In the genomic region with DNA sequence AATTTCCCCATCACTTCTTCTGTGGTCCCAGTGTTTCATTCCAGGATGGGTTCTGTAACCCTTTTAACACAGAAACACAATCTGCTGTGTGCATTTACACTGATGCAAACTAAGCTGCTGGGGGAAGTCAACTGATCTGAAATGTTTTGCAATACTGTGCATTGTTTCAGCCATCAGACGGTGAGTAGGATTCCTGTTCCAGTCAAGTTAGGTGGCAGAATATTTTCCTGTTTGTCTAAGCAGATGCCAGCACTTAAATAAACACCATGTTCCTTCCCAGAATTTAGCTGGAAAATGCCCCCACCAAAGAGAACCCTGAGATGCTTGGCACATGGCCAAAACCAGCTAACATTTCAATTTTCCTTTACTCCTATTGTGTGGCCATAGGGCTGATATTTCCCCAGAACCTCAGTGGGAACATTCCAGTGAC, we compare ENCODE assay signal across 20 cellular contexts. TPM values are rescaled to one million over a fixed set of nuclear protein-coding genes. Genes with fewer than 3 reads are reported as not detected.
DNase-seq lines count a peak whose midpoint lies in the region; ATAC-seq, FAIRE-seq and TF ChIP-seq lines count a peak whose summit lies in the region.
"Had no signal": no experiment of that assay in that cellular context is flagged by ENCODE, and none has a peak within 500 bp of the region (broad histone marks: within the 10 kb centered on the region; RNA-seq: fewer than 3 reads in every experiment).

No MANE protein-coding gene starts in this region.

- 16 to 21% methylated on average over 1 of the region's 1 CpG for WGBS in GM23248 (ENCODE audit: low coverage in 1 of 2, low lambda C conversion rate in 2 of 2, missing lambda C conversion rate in 2 of 2), 2 experiments
- 0% methylated on average over 1 of the region's 1 CpG for WGBS in K562 (ENCODE audit: insufficient coverage, low coverage, missing lambda C conversion rate)
- WGBS in heart left ventricle, 4 donors = 55 to 90% (median 76%) methylated on average over 1 of the region's 1 CpG

- H3K36me3 ChIP-seq in GM23248 (ENCODE audit: low read depth) (no peaks in the 10 kb centered on the region), K562 (ENCODE audit: control insufficient read depth, insufficient read depth, low read length) (no peaks in the 10 kb centered on the region), HAP-1 (replicated peaks) (no peaks in the 10 kb centered on the region), heart left ventricle (no peaks in the 10 kb centered on the region)
- H3K36me3 ChIP-seq: BLaER1 treated with 17β-estradiol and CSF1 and Interleukin-3, amounts not matched to agents 10 nM and 100 nM; esophagus squamous epithelium; sigmoid colon had no signal

- H3K4me2 ChIP-seq in GM23248 (ENCODE audit: unreplicated experiment) = no peak overlapping the region
- no peak overlapping the region for H3K4me2 ChIP-seq in K562 (ENCODE audit: insufficient read depth, low read length)
- H3K4me2 ChIP-seq: GM23338, SK-N-SH had no signal

- in situ Hi-C loops in GM23248 (cut with MboI) = no loop called here
- in situ Hi-C loops in K562 (cut with MboI) = no loop called here
- in situ Hi-C loops in HAP-1 (cut with MboI; ENCODE audit: low sequenced_read_pairs) = no loop called here

- TF ChIP-seq CTCF in AG04449 (IDR thresholded peaks at IDR 0.05; ENCODE audit: insufficient read depth, low read length, missing control alignments) (no peak), K562 (IDR thresholded peaks at IDR 0.05 in 2 of 3, conservative IDR thresholded peaks at IDR 0.05 in 1 of 3; ENCODE audit: insufficient read depth in 2 of 3, low read depth in 1 of 3, low read length in 3 of 3) (no peak), heart left ventricle (IDR thresholded peaks at IDR 0.05) (no peak)

- no peak for TF ChIP-seq RAD21 in K562 (CRISPR knock-in tag; conservative IDR thresholded peaks at IDR 0.05 in 1 of 2, IDR thresholded peaks at IDR 0.05 in 1 of 2)

- TF ChIP-seq EP300 in K562 (IDR thresholded peaks at IDR 0.05; ENCODE audit: low read length) = no peak

- ATAC-seq in K562 (no peak), heart left ventricle (no peak)
- ATAC-seq: GM23338, left ventricle myocardium superior had no signal

- H3K4me3 ChIP-seq in AG04449 (ENCODE audit: low read depth, low read length) (no peak overlapping the region), GM23248 (no peak overlapping the region), K562 (no peak overlapping the region), HAP-1 (no peak overlapping the region), heart left ventricle (no peak overlapping the region)
- H3K4me3 ChIP-seq: BLaER1 treated with 17β-estradiol and CSF1 and Interleukin-3, amounts not matched to agents 10 nM and 100 nM; esophagus squamous epithelium; GM23338; sigmoid colon had no signal

- H3K27ac ChIP-seq in GM23248 (no peak overlapping the region), K562 (ENCODE audit: extremely low read depth, low read depth, low read length) (no peak overlapping the region), heart left ventricle (no peak overlapping the region)
- H3K27ac ChIP-seq: BLaER1 treated with 17β-estradiol and CSF1 and Interleukin-3, amounts not matched to agents 10 nM and 100 nM had no signal

- peaks cover 10% of the 10 kb centered on the region; the same call in 1 of the 2 replicates for H3F3A ChIP-seq in GM23248 (ENCODE audit: insufficient read depth)

- H3K9me2 ChIP-seq in GM23248 (ENCODE audit: insufficient read depth) = no peaks in the 10 kb centered on the region
- H3K9me2 ChIP-seq: SK-N-SH had no signal

- BruUV-seq in K562 (replicated peaks; lab: Mats Ljungman, UMichigan) = no TSS peak

- no peak for FAIRE-seq in K562 (lab: Jason Lieb, UNC)

- no peaks in the 10 kb centered on the region for H4K20me1 ChIP-seq in GM23248 (ENCODE audit: insufficient read depth)
- no peaks in the 10 kb centered on the region for H4K20me1 ChIP-seq in K562 (replicated peaks; ENCODE audit: control insufficient read depth, insufficient read depth, low read length)
- H4K20me1 ChIP-seq: BLaER1 treated with 17β-estradiol and CSF1 and Interleukin-3, amounts not matched to agents 10 nM and 100 nM had no signal

- H3K27me3 ChIP-seq in GM23248 (replicated peaks; ENCODE audit: insufficient read depth) (no peaks in the 10 kb centered on the region), K562 (ENCODE audit: control insufficient read depth in 2 of 2, insufficient read depth in 2 of 2, low read length in 2 of 2) (no peaks in the 10 kb centered on the region; a peak in 1 of 5 replicates), HAP-1 (ENCODE audit: low read depth) (no peaks in the 10 kb centered on the region), heart left ventricle (no peaks in the 10 kb centered on the region)
- H3K27me3 ChIP-seq: BLaER1 treated with 17β-estradiol and CSF1 and Interleukin-3, amounts not matched to agents 10 nM and 100 nM; esophagus squamous epithelium; sigmoid colon had no signal

- POLR2A ChIA-PET in AG04449 (lab: Yijun Ruan, JAX) = no interaction called here
- POLR2A ChIA-PET in K562 (lab: Yijun Ruan, JAX) = interaction anchor here (0.7 kb wide), 1 partner anchor 243 kb away, joined by 4 read pairs; no protein-coding TSS in a partner anchor

- H3K79me2 ChIP-seq in GM23248 (ENCODE audit: insufficient read depth) (no peaks in the 10 kb centered on the region), K562 (ENCODE audit: control insufficient read depth, insufficient read depth, low read length) (no peaks in the 10 kb centered on the region)

- no peaks in the 10 kb centered on the region for H3K4me1 ChIP-seq in GM23248 (ENCODE audit: insufficient read depth)
- no peaks in the 10 kb centered on the region for H3K4me1 ChIP-seq in K562 (replicated peaks in 1 of 2; ENCODE audit: control insufficient read depth in 2 of 2, insufficient read depth in 2 of 2, low read length in 2 of 2)
- H3K4me1 ChIP-seq in HAP-1 = no peaks in the 10 kb centered on the region; the same call in 1 of the 2 replicates
- no peaks in the 10 kb centered on the region for H3K4me1 ChIP-seq in heart left ventricle
- H3K4me1 ChIP-seq: esophagus squamous epithelium had no signal

- intact Hi-C loops in K562 (cut with micrococcal nuclease) = loop anchor here (5.0 kb wide), 1 partner anchor 85 kb away; no protein-coding TSS in a partner anchor
- intact Hi-C loops in heart left ventricle (cut with DNase I) = no loop called here

- no peak for TF ChIP-seq POLR2A in K562 (conservative IDR thresholded peaks at IDR 0.05)
- TF ChIP-seq POLR2A in heart left ventricle (IDR thresholded peaks at IDR 0.05) = no peak

- H3K9me1 ChIP-seq in K562 (ENCODE audit: control insufficient read depth, insufficient read depth, low read length) = no peaks in the 10 kb centered on the region

- CTCF ChIA-PET in AG04449 (lab: Yijun Ruan, JAX) = interaction anchor here (0.7 to 2.5 kb wide), 3 partner anchors 11 to 228 kb away, joined by 3 to 6 read pairs (median 3); no protein-coding TSS in a partner anchor
- CTCF ChIA-PET in K562 (lab: Yijun Ruan, JAX; ENCODE audit: low intra/inter-chr PET ratio) = no interaction called here

- DNase-seq in AG04449 (ENCODE audit: low read depth, low spot score) (peak; percentile 12), GM23248 (peak; percentile 57), K562 (ENCODE audit: extremely low read depth in 1 of 4, low spot score in 3 of 4) (no peak), iris pigment epithelial cell (ENCODE audit: low read depth) (peak; percentile 29), HAP-1 (ENCODE audit: low spot score in 2 of 2) (no peak), heart left ventricle (no peak), NCI-H2196 (lab: John Stamatoyannopoulos, UW; ENCODE audit: unreplicated experiment) (no peak), NCI-H2029 (lab: John Stamatoyannopoulos, UW) (no peak)
- DNase-seq: activated CD4-positive, alpha-beta memory T cell treated with anti-CD3 and anti-CD28 coated beads, Interleukin-2, amount 10 ng/mL, durations not matched to agents 7 days and 5 days; amniotic stem cell; cortex of kidney; esophagus squamous epithelium; left ventricle myocardium superior; MV-4-11; NCI-H446; sigmoid colon; SK-N-SH; stimulated activated CD4-positive, alpha-beta T cell treated with anti-CD3 and anti-CD28 coated beads, Interleukin-4, amount 100 ng/mL, for 4 hours had no signal

- H3K9ac ChIP-seq in GM23248 (no peak overlapping the region), K562 (ENCODE audit: insufficient read depth in 1 of 2, low read depth in 2 of 2, low read length in 2 of 2) (no peak overlapping the region)
- H3K9ac ChIP-seq: BLaER1 treated with 17β-estradiol and CSF1 and Interleukin-3, amounts not matched to agents 10 nM and 100 nM; SK-N-SH had no signal

- H2AFZ ChIP-seq in GM23248 (no peak overlapping the region), K562 (ENCODE audit: low read depth, low read length) (no peak overlapping the region)
- H2AFZ ChIP-seq: GM23338 had no signal

- no peaks in the 10 kb centered on the region for H3K9me3 ChIP-seq in GM23248 (ENCODE audit: low read depth)
- H3K9me3 ChIP-seq in K562 (replicated peaks; ENCODE audit: control insufficient read depth, insufficient read depth, low read depth, low read length) = no peaks in the 10 kb centered on the region
- no peaks in the 10 kb centered on the region for H3K9me3 ChIP-seq in HAP-1
- peaks cover 0 to 5% (median 0%) of the 10 kb centered on the region in 12 donors for H3K9me3 ChIP-seq in heart left ventricle
- H3K9me3 ChIP-seq: esophagus squamous epithelium, SK-N-SH had no signal

TF ChIP-seq in K562, 482 proteins besides CTCF, POLR2A, EP300 and RAD21 (continues in another document):
- TF ChIP-seq ZFP30 (CRISPR knock-in tag; IDR thresholded peaks at IDR 0.05; ENCODE audit: borderline replicate concordance) = no peak

RNA-seq across cellular contexts. Expression of gene TACR1, which starts 52.4 kb away (rescaled TPM):
- 0.11 and 0.13 TPM in 2 replicates for total RNA-seq in GM23248 (2014; rRNA removed; shearing (Covaris generic))
- polyA plus RNA-seq in GM23248 (2016; fragmentation: Nextera tagmentation; extraction: Ambion mirVana) (0.05 and 0.65 TPM in 2 replicates), K562 (2011; rRNA removed) (not detected in 2 replicates), K562 (2014; fragmentation: Illumina TruSeq; extraction: Trizol) (not detected in 2 replicates), K562 (2014; fragmentation: Nextera tagmentation; extraction: Ambion mirVana) (not detected), K562 (2014; rRNA removed) (not detected in 2 replicates), heart left ventricle (under 1 TPM; 0.01 to 0.11 TPM)
- not detected in 2 replicates for total RNA-seq in K562 (2011; cell fraction: chromatin; rRNA removed; ENCODE audit: low replicate concordance)
- total RNA-seq in K562 (2011; cell fraction: nucleolus; rRNA removed) = not detected in 2 replicates
- total RNA-seq in K562 (2011; cell fraction: nucleoplasm; rRNA removed) = not detected in 2 replicates
- total RNA-seq in K562 (2014; rRNA removed) (not detected in 2 replicates), K562 (2014; rRNA removed; fragmentation: Illumina TruSeq; extraction: Trizol) (not detected in 2 replicates), K562 (2015; rRNA removed; fragmentation: Illumina TruSeq; extraction: Trizol) (not detected in 2 replicates), K562 (2021) (not detected in 2 replicates), heart left ventricle (under 1 TPM in 5 of 9 donors, not detected in 4; 0.05 to 0.59 (median 0.38) TPM)
- not detected in 2 replicates for polyA plus RNA-seq in K562 (2011; cell fraction: cytosol; rRNA removed)
- not detected in 2 replicates for polyA plus RNA-seq in K562 (2011; cell fraction: nucleus; rRNA removed)
- polyA plus RNA-seq in K562 (2012) = 0.01 TPM in 1 of 2 replicates, not detected in the other
- not detected in 2 replicates for polyA minus RNA-seq in K562 (2011; rRNA and poly(A)+ RNA removed)
- not detected in 2 replicates for polyA minus RNA-seq in K562 (2011; cell fraction: cytosol; rRNA and poly(A)+ RNA removed)
- not detected in 2 replicates for polyA minus RNA-seq in K562 (2011; cell fraction: nucleus; rRNA and poly(A)+ RNA removed)
- total RNA-seq: activated CD4-positive, alpha-beta memory T cell treated with anti-CD3 and anti-CD28 coated beads, Interleukin-2, amount 10 ng/mL, durations not matched to agents 7 days and 5 days had no signal

Comparison
In these comparisons a context has a peak if more than half of its experiments do, and no peak if none do; other contexts are left out.
1. DNase-seq: peak in AG04449 (single experiment), GM23248 (single experiment) and iris pigment epithelial cell (single experiment); none in K562 (0 of 4), HAP-1 (0 of 2), heart left ventricle (0 of 5), NCI-H2196 (single experiment) and NCI-H2029 (single experiment).